ENCODE assay signal across 27 cellular contexts in genomic region chr13:102012299-102013293, GRCh38.
DNase-seq lines count a peak whose midpoint lies in the region; ATAC-seq and TF ChIP-seq lines count a peak whose summit lies in the region.
"Had no signal": no experiment of that assay in that cellular context is flagged by ENCODE, and none has a peak within 500 bp of the region (broad histone marks: within the 10 kb centered on the region; RNA-seq: fewer than 3 reads in every experiment).

No MANE protein-coding gene starts in this region.

- H3K4me3 ChIP-seq in esophagus muscularis mucosa (no peak overlapping the region), lower lobe of right lung (no peak overlapping the region), suprapubic skin (no peak overlapping the region)
- H3K4me3 ChIP-seq: body of pancreas, colonic mucosa, thyroid gland had no signal

- WGBS in esophagus muscularis mucosa, result 57% methylated on average over 7 of the region's 7 CpGs
- WGBS in suprapubic skin, result 78% methylated on average over 7 of the region's 7 CpGs

- H3K9me3 Mint-ChIP-seq in osteocyte (ENCODE audit: unreplicated experiment), result peaks cover 5% of the 10 kb centered on the region

- H3K27ac ChIP-seq in esophagus muscularis mucosa (replicated peaks in 1 of 4), result peak overlapping the region; percentile 18 to 38 (median 26)
- H3K27ac ChIP-seq in lower lobe of right lung, result peak overlapping the region; percentile 44
- H3K27ac ChIP-seq in suprapubic skin, result peak overlapping the region; percentile 29
- H3K27ac ChIP-seq: body of pancreas, colonic mucosa, thyroid gland had no signal

- peak in 1 of 2 donors; percentile 37 for ATAC-seq in lower lobe of right lung
- no peak for ATAC-seq in GM19463 (IDR thresholded peaks at IDR 0.05; ENCODE audit: unreplicated experiment)
- no peak for ATAC-seq in GM21737 (IDR thresholded peaks at IDR 0.05; ENCODE audit: unreplicated experiment)
- ATAC-seq: activated CD8-positive, alpha-beta T cell treated with anti-CD3 and anti-CD28 coated beads, Interleukin-2, amount 10 ng/mL, durations not matched to agents 7 days and 5 days; activated naive CD8-positive, alpha-beta T cell treated with anti-CD3 and anti-CD28 coated beads, Interleukin-2, amount 50 U/mL, for 24 hours; body of pancreas; naive thymus-derived CD4-positive, alpha-beta T cell; stimulated activated memory B cell treated with anti-CD40 and anti-IgM and Interleukin-4, amounts not matched to agents 10 μg/mL and 1 μg/mL and 100 μg/mL, for 72 hours had no signal

- no peaks in the 10 kb centered on the region for H3K36me3 ChIP-seq in esophagus muscularis mucosa
- no peaks in the 10 kb centered on the region for H3K36me3 ChIP-seq in lower lobe of right lung
- no peaks in the 10 kb centered on the region for H3K36me3 ChIP-seq in suprapubic skin
- H3K36me3 ChIP-seq: colonic mucosa, thyroid gland had no signal

- no peaks in the 10 kb centered on the region for H3K36me3 Mint-ChIP-seq in osteocyte (ENCODE audit: unreplicated experiment)
- H3K36me3 Mint-ChIP-seq: CD4-positive, CD25-positive, alpha-beta regulatory T cell; stimulated activated memory B cell treated with anti-CD40 and anti-IgM and Interleukin-4, amounts not matched to agents 10 μg/mL and 1 μg/mL and 100 μg/mL, for 72 hours had no signal

- TF ChIP-seq CTCF in esophagus muscularis mucosa (IDR thresholded peaks at IDR 0.05) (no peak), lower lobe of right lung (IDR thresholded peaks at IDR 0.05) (no peak), suprapubic skin (IDR thresholded peaks at IDR 0.05) (no peak), osteocyte (IDR thresholded peaks at IDR 0.05) (no peak)

- DNase-seq in NCI-H345 treated with DMSO at 0.1 percent for 48 hours (lab: John Stamatoyannopoulos, UW; ENCODE audit: unreplicated experiment) (peak; percentile 77), esophagus muscularis mucosa (ENCODE audit: extremely low spot score) (no peak), lower lobe of right lung (no peak), suprapubic skin (ENCODE audit: low spot score in 2 of 2) (no peak), osteocyte (ENCODE audit: extremely low spot score, unreplicated experiment) (no peak), NCI-H1436 (lab: John Stamatoyannopoulos, UW) (no peak)
- DNase-seq: activated CD4-positive, CD25-positive, alpha-beta regulatory T cell treated with anti-CD3 and anti-CD28 coated beads, Interleukin-2, amount 50 U/mL, for 72 hours; activated CD8-positive, alpha-beta T cell treated with anti-CD3 and anti-CD28 coated beads, Interleukin-2, amount 10 ng/mL, durations not matched to agents 7 days and 5 days; activated effector memory CD4-positive, alpha-beta T cell treated with anti-CD3 and anti-CD28 coated beads, Interleukin-2, amount 50 U/mL, for 16 hours; activated naive CD8-positive, alpha-beta T cell treated with anti-CD3 and anti-CD28 coated beads, Interleukin-2, amount 50 U/mL, for 24 hours; activated T-cell treated with anti-CD3 and anti-CD28 coated beads for 4 hours; body of pancreas; CD4-positive, CD25-positive, alpha-beta regulatory T cell; colonic mucosa; EL; endodermal cell; IMR-90; kidney; naive thymus-derived CD4-positive, alpha-beta T cell; NCI-H2171; NCI-H526; occipital lobe; stimulated activated CD4-positive, alpha-beta T cell treated with anti-CD3 and anti-CD28 coated beads, Interleukin-4, amount 100 ng/mL, for 1 hour; thyroid gland had no signal

- intact Hi-C loops in esophagus muscularis mucosa (cut with DNase I) (no loop called here), lower lobe of right lung (cut with DNase I) (no loop called here)

- H3K27ac Mint-ChIP-seq in osteocyte (ENCODE audit: unreplicated experiment), result no peak overlapping the region
- H3K27ac Mint-ChIP-seq: activated CD8-positive, alpha-beta T cell treated with anti-CD3 and anti-CD28 coated beads, Interleukin-2, amount 10 ng/mL, durations not matched to agents 7 days and 5 days; activated naive CD8-positive, alpha-beta T cell treated with anti-CD3 and anti-CD28 coated beads, Interleukin-2, amount 50 U/mL, for 24 hours; CD4-positive, CD25-positive, alpha-beta regulatory T cell; endodermal cell; naive thymus-derived CD4-positive, alpha-beta T cell; stimulated activated memory B cell treated with anti-CD40 and anti-IgM and Interleukin-4, amounts not matched to agents 10 μg/mL and 1 μg/mL and 100 μg/mL, for 72 hours had no signal

- TF ChIP-seq EP300 in esophagus muscularis mucosa (IDR thresholded peaks at IDR 0.05), result no peak
- TF ChIP-seq EP300 in suprapubic skin (IDR thresholded peaks at IDR 0.05), result no peak

- TF ChIP-seq POLR2A in esophagus muscularis mucosa (IDR thresholded peaks at IDR 0.05; ENCODE audit: low read depth), result no peak
- no peak for TF ChIP-seq POLR2A in suprapubic skin (IDR thresholded peaks at IDR 0.05)

- H3K4me1 Mint-ChIP-seq in osteocyte (ENCODE audit: unreplicated experiment), result no peaks in the 10 kb centered on the region
- H3K4me1 Mint-ChIP-seq: activated naive CD8-positive, alpha-beta T cell treated with anti-CD3 and anti-CD28 coated beads, Interleukin-2, amount 50 U/mL, for 24 hours; CD4-positive, CD25-positive, alpha-beta regulatory T cell; endodermal cell; naive thymus-derived CD4-positive, alpha-beta T cell; stimulated activated memory B cell treated with anti-CD40 and anti-IgM and Interleukin-4, amounts not matched to agents 10 μg/mL and 1 μg/mL and 100 μg/mL, for 72 hours had no signal

- peaks cover 0 to 13% (median 11%) of the 10 kb centered on the region in 4 donors for H3K9me3 ChIP-seq in esophagus muscularis mucosa
- H3K9me3 ChIP-seq in lower lobe of right lung, result peaks cover 11% of the 10 kb centered on the region
- peaks cover 7% of the 10 kb centered on the region for H3K9me3 ChIP-seq in suprapubic skin
- H3K9me3 ChIP-seq: colonic mucosa, thyroid gland had no signal

- no peak overlapping the region for H3K4me3 Mint-ChIP-seq in osteocyte (ENCODE audit: unreplicated experiment)
- H3K4me3 Mint-ChIP-seq: activated CD8-positive, alpha-beta T cell treated with anti-CD3 and anti-CD28 coated beads, Interleukin-2, amount 10 ng/mL, durations not matched to agents 7 days and 5 days; activated naive CD8-positive, alpha-beta T cell treated with anti-CD3 and anti-CD28 coated beads, Interleukin-2, amount 50 U/mL, for 24 hours; CD4-positive, CD25-positive, alpha-beta regulatory T cell; endodermal cell; naive thymus-derived CD4-positive, alpha-beta T cell; stimulated activated memory B cell treated with anti-CD40 and anti-IgM and Interleukin-4, amounts not matched to agents 10 μg/mL and 1 μg/mL and 100 μg/mL, for 72 hours had no signal

- H3K27me3 ChIP-seq in esophagus muscularis mucosa, result no peaks in the 10 kb centered on the region
- H3K27me3 ChIP-seq in lower lobe of right lung (ENCODE audit: low read depth), result no peaks in the 10 kb centered on the region
- H3K27me3 ChIP-seq in suprapubic skin, result no peaks in the 10 kb centered on the region
- H3K27me3 ChIP-seq: body of pancreas, colonic mucosa, thyroid gland had no signal

- peaks cover 43% of the 10 kb centered on the region for H3K27me3 Mint-ChIP-seq in osteocyte (ENCODE audit: unreplicated experiment)
- H3K27me3 Mint-ChIP-seq: activated naive CD8-positive, alpha-beta T cell treated with anti-CD3 and anti-CD28 coated beads, Interleukin-2, amount 50 U/mL, for 24 hours; CD4-positive, CD25-positive, alpha-beta regulatory T cell; naive thymus-derived CD4-positive, alpha-beta T cell; stimulated activated memory B cell treated with anti-CD40 and anti-IgM and Interleukin-4, amounts not matched to agents 10 μg/mL and 1 μg/mL and 100 μg/mL, for 72 hours had no signal

- peaks cover 3 to 23% (median 19%) of the 10 kb centered on the region in 4 donors for H3K4me1 ChIP-seq in esophagus muscularis mucosa
- no peaks in the 10 kb centered on the region for H3K4me1 ChIP-seq in lower lobe of right lung
- H3K4me1 ChIP-seq in suprapubic skin, result no peaks in the 10 kb centered on the region
- H3K4me1 ChIP-seq: body of pancreas, colonic mucosa, thyroid gland had no signal
